Comparison of ENCODE assay signal across 8 cellular contexts in the genomic region with DNA sequence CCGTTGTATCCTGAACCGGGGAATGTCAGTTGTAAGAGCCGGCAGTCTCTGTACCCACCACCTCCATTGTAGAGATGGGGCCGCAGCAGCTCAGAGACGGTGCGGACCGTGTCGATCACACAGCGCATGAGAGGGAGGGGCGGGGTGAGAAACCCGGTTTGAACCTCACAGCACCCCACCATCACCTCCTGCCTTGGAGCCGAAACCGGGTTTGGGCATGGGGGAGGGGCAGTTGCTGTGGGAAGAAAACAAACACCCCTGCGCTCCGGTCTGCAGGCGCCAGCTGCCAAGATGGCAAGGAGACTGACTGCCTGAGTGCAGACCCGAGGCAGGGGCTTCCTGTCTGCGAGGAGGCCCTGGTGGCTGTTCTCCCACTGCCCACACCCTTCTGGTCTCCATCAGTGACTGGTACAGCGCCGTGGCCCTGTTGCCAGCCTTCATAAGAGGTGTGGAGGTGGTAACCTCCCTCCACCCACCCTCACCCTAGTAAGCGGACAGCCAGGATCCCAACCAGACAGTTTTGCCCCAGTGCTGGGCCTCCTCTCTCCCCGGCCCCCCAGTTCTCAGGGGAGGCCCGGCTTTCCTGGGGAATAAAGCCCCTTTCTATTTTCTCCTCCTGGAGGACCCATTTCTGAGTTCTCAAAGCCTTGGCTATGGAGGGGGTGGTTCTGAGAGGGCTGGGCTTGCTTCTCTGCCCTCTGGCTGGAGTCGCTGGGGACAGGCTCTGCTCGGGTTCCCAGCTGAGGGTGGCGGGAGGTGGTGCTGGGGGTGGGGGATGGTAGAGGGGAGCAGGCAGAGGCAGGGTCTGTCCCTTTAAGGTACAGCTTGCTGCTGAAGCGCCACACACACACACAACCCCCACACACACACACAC.
A peak's percentile ranks its signal among the peaks of the same experiment; 100 is the strongest.
DNase-seq lines count a peak whose midpoint lies in the region; ATAC-seq and TF ChIP-seq lines count a peak whose summit lies in the region.

No MANE protein-coding gene starts in this region.

- H4K5ac ChIP-seq in IMR-90 (ENCODE audit: low read depth, low read length) = no peak overlapping the region

- H3K27ac ChIP-seq in IMR-90 (ENCODE audit: insufficient read depth, low read length) = no peak overlapping the region
- no peak overlapping the region for H3K27ac ChIP-seq in right cardiac atrium (ENCODE audit: low read length)
- H3K27ac ChIP-seq in smooth muscle cell (ENCODE audit: low read depth) = no peak overlapping the region
- no peak overlapping the region for H3K27ac ChIP-seq in tibial nerve

- H3K9me3 ChIP-seq in IMR-90 (ENCODE audit: control insufficient read depth, insufficient read depth, low read length) (no peaks in the 10 kb centered on the region), right cardiac atrium (ENCODE audit: control insufficient read depth, low read length) (no peaks in the 10 kb centered on the region), smooth muscle cell (replicated peaks; ENCODE audit: low read depth) (no peaks in the 10 kb centered on the region), tibial nerve (no peaks in the 10 kb centered on the region)

- H3K27me3 Mint-ChIP-seq in activated CD4-positive, alpha-beta memory T cell treated with anti-CD3 and anti-CD28 coated beads, Interleukin-2, amount 10 ng/mL, durations not matched to agents 7 days and 5 days = peaks cover 30% of the 10 kb centered on the region

- H2AK9ac ChIP-seq in IMR-90 (replicated peaks; ENCODE audit: low read depth, low read length, poor library complexity) = peak overlapping the region; percentile 1

- no peaks in the 10 kb centered on the region for H3K79me2 ChIP-seq in smooth muscle cell (ENCODE audit: low read depth)

- DNase-seq in IMR-90 (no peak), right cardiac atrium (peak in 2 of 3 donors; percentile 70 to 76), smooth muscle cell (lab: John Stamatoyannopoulos, UW; ENCODE audit: unreplicated experiment) (no peak), dedifferentiated amniotic fluid mesenchymal stem cell (ENCODE audit: extremely low spot score) (no peak), putamen (ENCODE audit: low spot score) (no peak), superior temporal gyrus (ENCODE audit: extremely low spot score) (no peak), tibial nerve (ENCODE audit: low spot score in 2 of 2) (no peak)
- peak; percentile 57 for DNase-seq in activated CD4-positive, alpha-beta memory T cell treated with anti-CD3 and anti-CD28 coated beads, Interleukin-2, amount 10 ng/mL, durations not matched to agents 7 days and 5 days

- in situ Hi-C loops in IMR-90 (cut with MboI; ENCODE audit: low sequenced_read_pairs) = loop anchor here (25.0 kb wide), 1 partner anchor 613 kb away; no protein-coding TSS in a partner anchor

- H3K56ac ChIP-seq in IMR-90 (ENCODE audit: extremely low read depth, insufficient read depth, low read length) = no peak overlapping the region

- dilution Hi-C loops in IMR-90 (cut with HindIII; ENCODE audit: low sequenced_read_pairs, unreplicated experiment) = no loop called here

- H3K4me3 Mint-ChIP-seq in activated CD4-positive, alpha-beta memory T cell treated with anti-CD3 and anti-CD28 coated beads, Interleukin-2, amount 10 ng/mL, durations not matched to agents 7 days and 5 days = no peak overlapping the region

- no peak overlapping the region for H3K14ac ChIP-seq in IMR-90 (replicated peaks; ENCODE audit: low read depth, low read length)

- H3K4me3 ChIP-seq in IMR-90 (ENCODE audit: insufficient read depth, low read depth, low read length) = no peak overlapping the region
- peak overlapping the region; percentile 38 for H3K4me3 ChIP-seq in right cardiac atrium (ENCODE audit: low read length)
- peak overlapping the region; percentile 48 for H3K4me3 ChIP-seq in smooth muscle cell
- H3K4me3 ChIP-seq in tibial nerve = peak overlapping the region in 2 of 4 donors; percentile 29 to 54

- TF ChIP-seq POLR2A in IMR-90 (IDR thresholded peaks at IDR 0.05; ENCODE audit: low read depth, low read length) = no peak
- TF ChIP-seq POLR2A in tibial nerve (IDR thresholded peaks at IDR 0.05) = no peak

- ATAC-seq in IMR-90 (ENCODE audit: low read depth) (no peak), right cardiac atrium (peak; percentile 31 to 54)

- H3K18ac ChIP-seq in IMR-90 (ENCODE audit: low read depth, low read length) = no peak overlapping the region

- H2BK120ac ChIP-seq in IMR-90 (ENCODE audit: low read depth, low read length) = no peak overlapping the region

- BruUV-seq in IMR-90 (replicated peaks; lab: Mats Ljungman, UMichigan) = no TSS peak

- no peak overlapping the region for H3K4me2 ChIP-seq in IMR-90 (ENCODE audit: low read depth, low read length)
- peak overlapping the region; percentile 86 for H3K4me2 ChIP-seq in smooth muscle cell

- no CpG with 5 or more reads among the region's 27 CpGs for WGBS in IMR-90 (ENCODE audit: extremely low coverage in 2 of 2, insufficient read length in 1 of 2), 2 experiments
- WGBS in right cardiac atrium = 32% methylated on average over 27 of the region's 27 CpGs
- 31% methylated on average over 25 of the region's 27 CpGs for WGBS in smooth muscle cell (ENCODE audit: low lambda C conversion rate)
- 21 to 25% methylated on average over 21 to 25 of the region's 27 CpGs for WGBS in tibial nerve, 2 donors

- POLR2A ChIA-PET in IMR-90 (lab: Charles Lee; ENCODE audit: unreplicated experiment) = no interaction called here
- POLR2A ChIA-PET in activated CD4-positive, alpha-beta memory T cell treated with anti-CD3 and anti-CD28 coated beads, Interleukin-2, amount 10 ng/mL, durations not matched to agents 7 days and 5 days (lab: Charles Lee) = no interaction called here

- no peak overlapping the region for H3K9ac ChIP-seq in IMR-90 (ENCODE audit: low read depth, low read length)
- no peak overlapping the region for H3K9ac ChIP-seq in smooth muscle cell (ENCODE audit: low read depth)

- TF ChIP-seq CTCF in IMR-90 (conservative IDR thresholded peaks at IDR 0.05; ENCODE audit: low read depth, low read length) (no peak), smooth muscle cell (IDR thresholded peaks at IDR 0.05; ENCODE audit: borderline replicate concordance, insufficient read depth, poor library complexity, severe bottlenecking) (no peak), tibial nerve (IDR thresholded peaks at IDR 0.05) (no peak)

- no peak overlapping the region for H2BK20ac ChIP-seq in IMR-90 (ENCODE audit: low read depth, low read length)

- H3K23ac ChIP-seq in IMR-90 (ENCODE audit: low read depth, low read length) = no peak overlapping the region

- peak overlapping the region; percentile 56 for H2AFZ ChIP-seq in IMR-90 (replicated peaks; ENCODE audit: low read length, poor library complexity)
- peak overlapping the region; percentile 86 for H2AFZ ChIP-seq in smooth muscle cell (ENCODE audit: low read depth)

- TF ChIP-seq EP300 in tibial nerve (IDR thresholded peaks at IDR 0.05) = no peak

- H3F3A ChIP-seq in smooth muscle cell (ENCODE audit: low read depth) = peaks cover 5% of the 10 kb centered on the region

- H2AK5ac ChIP-seq in IMR-90 (ENCODE audit: low read depth, low read length) = no peak overlapping the region

- peaks cover 57% of the 10 kb centered on the region for H3K4me1 Mint-ChIP-seq in activated CD4-positive, alpha-beta memory T cell treated with anti-CD3 and anti-CD28 coated beads, Interleukin-2, amount 10 ng/mL, durations not matched to agents 7 days and 5 days

- H4K91ac ChIP-seq in IMR-90 (ENCODE audit: insufficient read depth, low read depth, low read length) = no peak overlapping the region

- no peaks in the 10 kb centered on the region for H3K9me3 Mint-ChIP-seq in activated CD4-positive, alpha-beta memory T cell treated with anti-CD3 and anti-CD28 coated beads, Interleukin-2, amount 10 ng/mL, durations not matched to agents 7 days and 5 days

- no peaks in the 10 kb centered on the region for H3K79me1 ChIP-seq in IMR-90 (ENCODE audit: low read depth in 1 of 2, low read length in 2 of 2)

- no peak for TF ChIP-seq RAD21 in IMR-90 (IDR thresholded peaks at IDR 0.05; ENCODE audit: low read length)

- CTCF ChIA-PET in IMR-90 (lab: Yijun Ruan, JAX) = no interaction called here
- CTCF ChIA-PET in activated CD4-positive, alpha-beta memory T cell treated with anti-CD3 and anti-CD28 coated beads, Interleukin-2, amount 10 ng/mL, durations not matched to agents 7 days and 5 days (lab: Charles Lee) = no interaction called here

- no peak overlapping the region for H3K27ac Mint-ChIP-seq in activated CD4-positive, alpha-beta memory T cell treated with anti-CD3 and anti-CD28 coated beads, Interleukin-2, amount 10 ng/mL, durations not matched to agents 7 days and 5 days

- H3K4ac ChIP-seq in IMR-90 (ENCODE audit: low read depth, low read length) = no peak overlapping the region

- no peaks in the 10 kb centered on the region for H3K9me1 ChIP-seq in IMR-90 (ENCODE audit: insufficient read depth, low read length)

- H3K27me3 ChIP-seq in IMR-90 (ENCODE audit: control insufficient read depth, insufficient read depth, low read length) (peaks cover 55% of the 10 kb centered on the region), right cardiac atrium (ENCODE audit: control insufficient read depth, insufficient read depth) (no peaks in the 10 kb centered on the region), smooth muscle cell (ENCODE audit: low read depth) (no peaks in the 10 kb centered on the region), tibial nerve (peaks cover 0 to 4% of the 10 kb centered on the region in 2 donors)

- no peak overlapping the region for H2BK15ac ChIP-seq in IMR-90 (ENCODE audit: low read depth, low read length)

- intact Hi-C loops in IMR-90 (cut with micrococcal nuclease) (no loop called here), right cardiac atrium (cut with DNase I) (no loop called here)

- no peak overlapping the region for H2BK5ac ChIP-seq in IMR-90 (ENCODE audit: low read depth, low read length, poor library complexity, severe bottlenecking)

- no peaks in the 10 kb centered on the region for H4K20me1 ChIP-seq in IMR-90 (ENCODE audit: insufficient read depth, low read length)
- no peaks in the 10 kb centered on the region for H4K20me1 ChIP-seq in smooth muscle cell (ENCODE audit: low read depth)

- H3K4me1 ChIP-seq in IMR-90 (ENCODE audit: control insufficient read depth, insufficient read depth, low read length) (peaks cover 4% of the 10 kb centered on the region; the same call in 1 of the 2 replicates), right cardiac atrium (ENCODE audit: control insufficient read depth, insufficient read depth, low read length) (no peaks in the 10 kb centered on the region), smooth muscle cell (ENCODE audit: low read depth) (peaks cover 39% of the 10 kb centered on the region), tibial nerve (peaks cover 0 to 22% (median 13%) of the 10 kb centered on the region in 4 donors)

- H3K36me3 ChIP-seq in IMR-90 (ENCODE audit: control insufficient read depth, insufficient read depth, low read length) (no peaks in the 10 kb centered on the region), smooth muscle cell (ENCODE audit: low read depth) (no peaks in the 10 kb centered on the region), tibial nerve (no peaks in the 10 kb centered on the region)

- no peak overlapping the region for H4K8ac ChIP-seq in IMR-90 (ENCODE audit: low read depth in 2 of 2, low read length in 2 of 2)

- H3K36me3 Mint-ChIP-seq in activated CD4-positive, alpha-beta memory T cell treated with anti-CD3 and anti-CD28 coated beads, Interleukin-2, amount 10 ng/mL, durations not matched to agents 7 days and 5 days (ENCODE audit: low read depth) = no peaks in the 10 kb centered on the region

Comparison
In these comparisons a context has a peak if more than half of its experiments do, and no peak if none do; other contexts are left out.
1. DNase-seq: peak in activated CD4-positive, alpha-beta memory T cell treated with anti-CD3 and anti-CD28 coated beads, Interleukin-2, amount 10 ng/mL, durations not matched to agents 7 days and 5 days (single experiment) and right cardiac atrium (2 of 3); none in IMR-90 (single experiment), smooth muscle cell (single experiment), dedifferentiated amniotic fluid mesenchymal stem cell (single experiment), putamen (single experiment), superior temporal gyrus (single experiment) and tibial nerve (0 of 2).